ENCODE assay signal across 23 cellular contexts in genomic region chr11:61635787-61636186, GRCh38. TPM values are rescaled to one million over a fixed set of nuclear protein-coding genes. Genes with fewer than 3 reads are reported as not detected.
DNase-seq lines count a peak whose midpoint lies in the region; ATAC-seq, FAIRE-seq and TF ChIP-seq lines count a peak whose summit lies in the region.
"Had no signal": no experiment of that assay in that cellular context is flagged by ENCODE, and none has a peak within 500 bp of the region (broad histone marks: within the 10 kb centered on the region; RNA-seq: fewer than 3 reads in every experiment).

No MANE protein-coding gene starts in this region.

- H3K79me2 ChIP-seq in K562 (ENCODE audit: control insufficient read depth, insufficient read depth, low read length): no peaks in the 10 kb centered on the region

- no peak for TF ChIP-seq POLR2A in K562 (conservative IDR thresholded peaks at IDR 0.05)
- TF ChIP-seq POLR2A in lower leg skin (IDR thresholded peaks at IDR 0.05): no peak

- no peaks in the 10 kb centered on the region for H3K9me3 Mint-ChIP-seq in activated naive CD4-positive, alpha-beta T cell treated with anti-CD3 and anti-CD28 coated beads for 36 hours
- H3K9me3 Mint-ChIP-seq: CD4-positive, alpha-beta T cell; IgD-negative memory B cell had no signal

- no peak overlapping the region for H3K4me3 ChIP-seq in BLaER1
- H3K4me3 ChIP-seq in H7 (ENCODE audit: insufficient read depth, low read depth, low read length): no peak overlapping the region
- H3K4me3 ChIP-seq in K562: no peak overlapping the region
- H3K4me3 ChIP-seq in lower leg skin (ENCODE audit: low read depth, poor library complexity, severe bottlenecking): no peak overlapping the region
- H3K4me3 ChIP-seq: GM12878, Peyer's patch, SJSA1 had no signal

- no TSS peak for BruUV-seq in K562 (replicated peaks; lab: Mats Ljungman, UMichigan)

- POLR2A ChIA-PET in K562 (lab: Yijun Ruan, JAX): no interaction called here

- peak; percentile 20 for DNase-seq in H7
- DNase-seq in NCI-H2171 treated with DMSO at 0.1 percent for 48 hours (lab: John Stamatoyannopoulos, UW): peak; percentile 78
- DNase-seq in K562 (ENCODE audit: extremely low read depth in 1 of 4, low spot score in 3 of 4): no peak
- DNase-seq in activated naive CD4-positive, alpha-beta T cell treated with anti-CD3 and anti-CD28 coated beads for 36 hours: no peak
- no peak for DNase-seq in lower leg skin (ENCODE audit: low spot score in 2 of 2)
- DNase-seq: BE2C; CD4-positive, alpha-beta T cell; COR-L47; DND-41; Karpas-422; MV-4-11; NCI-H1105 treated with DMSO at 0.1 percent for 48 hours; NCI-H1694 treated with DMSO at 0.1 percent for 48 hours; NCI-H2107; NCI-H526 treated with DMSO at 0.1 percent for 48 hours; Peyer's patch had no signal

- TF ChIP-seq RAD21 in K562 (CRISPR knock-in tag; conservative IDR thresholded peaks at IDR 0.05 in 1 of 2, IDR thresholded peaks at IDR 0.05 in 1 of 2): no peak

- H3K9me3 ChIP-seq in BLaER1 (no peaks in the 10 kb centered on the region), K562 (replicated peaks; ENCODE audit: control insufficient read depth, insufficient read depth, low read depth, low read length) (no peaks in the 10 kb centered on the region)
- H3K9me3 ChIP-seq: BE2C, Peyer's patch, SJSA1 had no signal

- H3K36me3 Mint-ChIP-seq in activated naive CD4-positive, alpha-beta T cell treated with anti-CD3 and anti-CD28 coated beads for 36 hours (ENCODE audit: low read depth): no peaks in the 10 kb centered on the region
- H3K36me3 Mint-ChIP-seq: IgD-negative memory B cell had no signal

- H3K9ac ChIP-seq in BLaER1 (peak overlapping the region; percentile 2; the same call in 1 of the 2 replicates), K562 (ENCODE audit: insufficient read depth in 1 of 2, low read depth in 2 of 2, low read length in 2 of 2) (no peak overlapping the region)

- no peaks in the 10 kb centered on the region for H3K27me3 ChIP-seq in BLaER1
- no peaks in the 10 kb centered on the region for H3K27me3 ChIP-seq in H7 (ENCODE audit: control insufficient read depth, insufficient read depth, low read length)
- H3K27me3 ChIP-seq in K562 (ENCODE audit: control insufficient read depth in 2 of 2, insufficient read depth in 2 of 2, low read length in 2 of 2): peaks cover 12 to 38% of the 10 kb centered on the region in 2 experiments; a peak in 4 of 5 replicates
- H3K27me3 ChIP-seq: BE2C, Peyer's patch had no signal

- FAIRE-seq in K562 (lab: Jason Lieb, UNC): no peak
- FAIRE-seq: GM12878 had no signal

- WGBS in K562 (ENCODE audit: insufficient coverage, low coverage, missing lambda C conversion rate): 0% methylated on average over 5 of the region's 5 CpGs
- 58 to 65% methylated on average over 5 of the region's 5 CpGs for WGBS in lower leg skin, 2 donors

- no peaks in the 10 kb centered on the region for H3K9me1 ChIP-seq in K562 (ENCODE audit: control insufficient read depth, insufficient read depth, low read length)

- H3K4me2 ChIP-seq in BLaER1: peak overlapping the region; percentile 81
- no peak overlapping the region for H3K4me2 ChIP-seq in K562 (ENCODE audit: insufficient read depth, low read length)

- no peaks in the 10 kb centered on the region for H3K4me1 Mint-ChIP-seq in activated naive CD4-positive, alpha-beta T cell treated with anti-CD3 and anti-CD28 coated beads for 36 hours (ENCODE audit: low read depth)
- H3K4me1 Mint-ChIP-seq: IgD-negative memory B cell had no signal

- intact Hi-C loops in K562 (cut with micrococcal nuclease): loop anchor here (5.0 kb wide), 1 partner anchor 248 kb away; no protein-coding TSS in a partner anchor
- intact Hi-C loops in activated naive CD4-positive, alpha-beta T cell treated with anti-CD3 and anti-CD28 coated beads for 36 hours (cut with micrococcal nuclease): loop anchor here (5.0 kb wide), 1 partner anchor 103 kb away; no protein-coding TSS in a partner anchor
- intact Hi-C loops in lower leg skin (cut with DNase I; ENCODE audit: low total_unique reads): loop anchor here (10.0 kb wide), 2 partner anchors 161 to 191 kb away; no protein-coding TSS in a partner anchor

- TF ChIP-seq EP300 in K562 (IDR thresholded peaks at IDR 0.05; ENCODE audit: low read length): no peak

- H3K4me3 Mint-ChIP-seq in activated naive CD4-positive, alpha-beta T cell treated with anti-CD3 and anti-CD28 coated beads for 36 hours: no peak overlapping the region
- H3K4me3 Mint-ChIP-seq: CD4-positive, alpha-beta T cell; IgD-negative memory B cell had no signal

- H3K27me3 Mint-ChIP-seq in activated naive CD4-positive, alpha-beta T cell treated with anti-CD3 and anti-CD28 coated beads for 36 hours (ENCODE audit: low read depth): no peaks in the 10 kb centered on the region
- H3K27me3 Mint-ChIP-seq: CD4-positive, alpha-beta T cell had no signal

- in situ Hi-C loops in K562 (cut with MboI): no loop called here

- no peak overlapping the region for H2AFZ ChIP-seq in K562 (ENCODE audit: low read depth, low read length)

- ATAC-seq in K562: no peak
- no peak for ATAC-seq in GM19455 (IDR thresholded peaks at IDR 0.05; ENCODE audit: unreplicated experiment)
- ATAC-seq: GM12878 had no signal

- H3K27ac ChIP-seq in BLaER1 (peak overlapping the region; percentile 65), K562 (ENCODE audit: extremely low read depth, low read depth, low read length) (no peak overlapping the region)
- H3K27ac ChIP-seq: Peyer's patch, SJSA1 had no signal

- H4K20me1 ChIP-seq in BLaER1 (no peaks in the 10 kb centered on the region), K562 (replicated peaks; ENCODE audit: control insufficient read depth, insufficient read depth, low read length) (peaks cover 4% of the 10 kb centered on the region)

- TF ChIP-seq CTCF in K562 (IDR thresholded peaks at IDR 0.05 in 2 of 3, conservative IDR thresholded peaks at IDR 0.05 in 1 of 3; ENCODE audit: insufficient read depth in 2 of 3, low read depth in 1 of 3, low read length in 3 of 3) (no peak), lower leg skin (IDR thresholded peaks at IDR 0.05) (no peak)

- CTCF ChIA-PET in K562 (lab: Yijun Ruan, JAX; ENCODE audit: low intra/inter-chr PET ratio): interaction anchor here (1.0 kb wide), 1 partner anchor 572 kb away, joined by 3 read pairs; the partner anchor contains the start of gene SCGB2A1
- CTCF ChIA-PET in activated naive CD4-positive, alpha-beta T cell treated with anti-CD3 and anti-CD28 coated beads for 36 hours (lab: Charles Lee): interaction anchor here (0.7 to 1.5 kb wide), 4 partner anchors 16 to 859 kb away, joined by 3 to 6 read pairs (median 3); a partner anchor contains a TSS

- H3K36me3 ChIP-seq in BLaER1 (no peaks in the 10 kb centered on the region), H7 (replicated peaks; ENCODE audit: control insufficient read depth, insufficient read depth, low read length) (no peaks in the 10 kb centered on the region), K562 (ENCODE audit: control insufficient read depth, insufficient read depth, low read length) (no peaks in the 10 kb centered on the region)
- H3K36me3 ChIP-seq: BE2C, Peyer's patch, SJSA1 had no signal

- H3K4me1 ChIP-seq in BLaER1 (peaks cover 74% of the 10 kb centered on the region), K562 (replicated peaks in 1 of 2; ENCODE audit: control insufficient read depth in 2 of 2, insufficient read depth in 2 of 2, low read length in 2 of 2) (peaks cover 3 to 5% of the 10 kb centered on the region in 2 experiments; a peak in 3 of 5 replicates)
- H3K4me1 ChIP-seq: BE2C, Peyer's patch, SJSA1 had no signal

- H3K27ac Mint-ChIP-seq in activated naive CD4-positive, alpha-beta T cell treated with anti-CD3 and anti-CD28 coated beads for 36 hours: no peak overlapping the region
- H3K27ac Mint-ChIP-seq: CD4-positive, alpha-beta T cell; IgD-negative memory B cell had no signal

RNA-seq across cellular contexts. Expression of gene DAGLA, which starts 44.4 kb away (rescaled TPM):
- total RNA-seq in H7 (2014; rRNA removed; shearing (Covaris generic)): 3.7 and 4.8 TPM in 2 replicates
- 0.16 and 1.5 TPM in 2 replicates for total RNA-seq in K562 (2011; cell fraction: chromatin; rRNA removed; ENCODE audit: low replicate concordance)
- total RNA-seq in K562 (2011; cell fraction: nucleolus; rRNA removed): 0.66 and 0.67 TPM in 2 replicates
- 0.22 and 0.84 TPM in 2 replicates for total RNA-seq in K562 (2011; cell fraction: nucleoplasm; rRNA removed)
- total RNA-seq in K562 (2014; rRNA removed) (0.08 TPM in 1 of 2 replicates, not detected in the other), K562 (2014; rRNA removed; fragmentation: Illumina TruSeq; extraction: Trizol) (not detected in 2 replicates), K562 (2015; rRNA removed; fragmentation: Illumina TruSeq; extraction: Trizol) (0.04 TPM in 2 replicates), K562 (2021) (0.13 and 0.16 TPM in 2 replicates), lower leg skin (1 to 10 TPM in 2 of 4 donors, under 1 TPM in 2; 0.23 to 1.8 (median 0.79) TPM)
- polyA plus RNA-seq in K562 (2011; rRNA removed) (0.07 TPM in 2 replicates), K562 (2014; fragmentation: Illumina TruSeq; extraction: Trizol) (0.04 and 0.11 TPM in 2 replicates), K562 (2014; fragmentation: Nextera tagmentation; extraction: Ambion mirVana) (not detected), K562 (2014; rRNA removed) (0.03 and 0.07 TPM in 2 replicates)
- 0.09 and 0.22 TPM in 2 replicates for polyA plus RNA-seq in K562 (2011; cell fraction: cytosol; rRNA removed)
- 0.18 and 0.51 TPM in 2 replicates for polyA plus RNA-seq in K562 (2011; cell fraction: nucleus; rRNA removed)
- polyA plus RNA-seq in K562 (2012): 0.09 and 0.14 TPM in 2 replicates
- 0.06 and 0.21 TPM in 2 replicates for polyA minus RNA-seq in K562 (2011; rRNA and poly(A)+ RNA removed)
- 0.18 and 0.29 TPM in 2 replicates for polyA minus RNA-seq in K562 (2011; cell fraction: cytosol; rRNA and poly(A)+ RNA removed)
- 0.22 and 0.67 TPM in 2 replicates for polyA minus RNA-seq in K562 (2011; cell fraction: nucleus; rRNA and poly(A)+ RNA removed)
- under 1 TPM; 0.02 to 0.07 TPM for total RNA-seq in activated naive CD4-positive, alpha-beta T cell treated with anti-CD3 and anti-CD28 coated beads for 36 hours
- total RNA-seq: OCI-LY7 had no signal
- polyA plus RNA-seq: GM12878, IgD-negative memory B cell had no signal

RNA-seq across cellular contexts. Expression of gene SYT7, which starts 54.9 kb away (rescaled TPM):
- total RNA-seq in H7 (2014; rRNA removed; shearing (Covaris generic)): 3.6 and 4.8 TPM in 2 replicates
- total RNA-seq in K562 (2011; cell fraction: chromatin; rRNA removed; ENCODE audit: low replicate concordance): 0.12 and 0.28 TPM in 2 replicates
- 0.33 and 0.39 TPM in 2 replicates for total RNA-seq in K562 (2011; cell fraction: nucleolus; rRNA removed)
- total RNA-seq in K562 (2011; cell fraction: nucleoplasm; rRNA removed): 0.44 and 0.53 TPM in 2 replicates
- total RNA-seq in K562 (2014; rRNA removed) (0.20 and 0.27 TPM in 2 replicates), K562 (2014; rRNA removed; fragmentation: Illumina TruSeq; extraction: Trizol) (0.11 and 0.13 TPM in 2 replicates), K562 (2015; rRNA removed; fragmentation: Illumina TruSeq; extraction: Trizol) (0.11 and 0.15 TPM in 2 replicates), K562 (2021) (0.47 and 0.51 TPM in 2 replicates), lower leg skin (1 to 10 TPM; 1.5 to 7.5 (median 5.1) TPM)
- polyA plus RNA-seq in K562 (2011; rRNA removed) (0.11 and 0.20 TPM in 2 replicates), K562 (2014; fragmentation: Illumina TruSeq; extraction: Trizol) (0.21 TPM in 2 replicates), K562 (2014; fragmentation: Nextera tagmentation; extraction: Ambion mirVana) (under 1 TPM in 1 of 2 experiments, not detected in 1; 0.01 TPM), K562 (2014; rRNA removed) (0.13 and 0.28 TPM in 2 replicates)
- polyA plus RNA-seq in K562 (2011; cell fraction: cytosol; rRNA removed): 0.15 and 0.24 TPM in 2 replicates
- 0.17 and 0.21 TPM in 2 replicates for polyA plus RNA-seq in K562 (2011; cell fraction: nucleus; rRNA removed)
- polyA plus RNA-seq in K562 (2012): 0.21 and 0.33 TPM in 2 replicates
- 0.06 and 0.35 TPM in 2 replicates for polyA minus RNA-seq in K562 (2011; rRNA and poly(A)+ RNA removed)
- polyA minus RNA-seq in K562 (2011; cell fraction: cytosol; rRNA and poly(A)+ RNA removed): not detected in 2 replicates
- 0.27 TPM in 1 of 2 replicates, not detected in the other for polyA minus RNA-seq in K562 (2011; cell fraction: nucleus; rRNA and poly(A)+ RNA removed)
- not detected for total RNA-seq in activated naive CD4-positive, alpha-beta T cell treated with anti-CD3 and anti-CD28 coated beads for 36 hours
- total RNA-seq: CD4-positive, alpha-beta T cell; GM12878; OCI-LY7; SJSA1; T-helper 1 cell treated with Interleukin-12 subunit alpha and Interleukin-12 subunit beta and Interleukin-4 antibody, amounts not matched to agents 30 ng/mL and 1 ng/mL, for 36 hours had no signal
- polyA plus RNA-seq: GM12878, IgD-negative memory B cell had no signal

Comparison
In these comparisons a context has a peak if more than half of its experiments do, and no peak if none do; other contexts are left out.
1. DNase-seq: peak in H7 (single experiment) and NCI-H2171 treated with DMSO at 0.1 percent for 48 hours (single experiment); none in K562 (0 of 4), activated naive CD4-positive, alpha-beta T cell treated with anti-CD3 and anti-CD28 coated beads for 36 hours (single experiment) and lower leg skin (0 of 2).